ENCODE assay signal across 6 cellular contexts in genomic region chr15:74071645-74072044, GRCh38. TPM values are rescaled to one million over a fixed set of nuclear protein-coding genes. Genes with fewer than 3 reads are reported as not detected.
"Had no signal": no experiment of that assay in that cellular context is flagged by ENCODE, and none has a peak within 500 bp of the region (broad histone marks: within the 10 kb centered on the region; RNA-seq: fewer than 3 reads in every experiment).

No MANE protein-coding gene starts in this region.

RNA-seq across cellular contexts. Expression of gene GOLGA6A, which starts 10.7 kb away (rescaled TPM):
- total RNA-seq: GM23248, H4, HFFc6, HT1080 had no signal
- polyA plus RNA-seq: GM23248, IgD-negative memory B cell had no signal

RNA-seq across cellular contexts. Expression of gene ISLR2, which starts 58.7 kb away (rescaled TPM):
- total RNA-seq: GM23248, H4, HepG2, HT1080 had no signal
- polyA plus RNA-seq: HepG2, IgD-negative memory B cell had no signal
